ENCODE assay signal across 24 cellular contexts in genomic region chr13:68609671-68610070, GRCh38.
"Had no signal": no experiment of that assay in that cellular context is flagged by ENCODE, and none has a peak within 500 bp of the region (broad histone marks: within the 10 kb centered on the region; RNA-seq: fewer than 3 reads in every experiment).

No MANE protein-coding gene starts in this region.

- H3K36me3 ChIP-seq: left ventricle myocardium inferior, ovary, right atrium auricular region, tibial nerve, uterus had no signal

- ATAC-seq: natural killer cell, sciatic nerve had no signal

- H3K36me3 Mint-ChIP-seq: immature natural killer cell, mesothelial cell of epicardium, naive B cell, natural killer cell, type B pancreatic cell had no signal

- H3K4me1 ChIP-seq: left ventricle myocardium inferior, right atrium auricular region, tibial nerve, uterus had no signal

- H3K4me3 Mint-ChIP-seq: immature natural killer cell; mesothelial cell of epicardium; naive B cell; natural killer cell; nephron progenitor cell; stimulated activated naive CD8-positive, alpha-beta T cell treated with anti-CD3 and anti-CD28 coated beads, Interleukin-15, Interleukin-2, amounts not matched to agents 100 ng/mL and 50 ng/mL, for 24 hours; type B pancreatic cell had no signal

- H3K27ac Mint-ChIP-seq: immature natural killer cell; mesothelial cell of epicardium; naive B cell; natural killer cell; nephron progenitor cell; progenitor cell of endocrine pancreas; stimulated activated naive CD8-positive, alpha-beta T cell treated with anti-CD3 and anti-CD28 coated beads, Interleukin-15, Interleukin-2, amounts not matched to agents 100 ng/mL and 50 ng/mL, for 24 hours; type B pancreatic cell had no signal

- H3K4me3 ChIP-seq: left ventricle myocardium inferior, lung, ovary, right atrium auricular region, skin epidermis, tibial nerve, uterus had no signal

- H3K4me1 Mint-ChIP-seq: immature natural killer cell, mesothelial cell of epicardium, naive B cell, natural killer cell, nephron progenitor cell had no signal

- H3K9me3 ChIP-seq: ovary, right atrium auricular region, tibial nerve, uterus had no signal

- DNase-seq: hypothalamus; immature natural killer cell; islet precursor cell; left ventricle myocardium inferior; mesendoderm; naive B cell; natural killer cell; nephron progenitor cell; ovary; stimulated activated CD4-positive, alpha-beta T cell treated with anti-CD3 and anti-CD28 coated beads, Interleukin-12 subunit alpha, Interleukin-12 subunit beta, amount 100 ng/mL, for 4 hours; stimulated activated CD4-positive, alpha-beta T cell treated with anti-CD3 and anti-CD28 coated beads, Interleukin-15, amount 100 ng/mL, for 24 hours; stimulated activated CD4-positive, alpha-beta T cell treated with anti-CD3 and anti-CD28 coated beads, Interleukin-2, amount 100 ng/mL, for 24 hours; stimulated activated CD4-positive, alpha-beta T cell treated with anti-CD3 and anti-CD28 coated beads, Interleukin-4, amount 100 ng/mL, for 1 hour; stimulated activated naive CD4-positive, alpha-beta T cell; uterus had no signal

- H3K27me3 ChIP-seq: ovary, right atrium auricular region, tibial nerve, uterus had no signal

- H3K27me3 Mint-ChIP-seq: naive B cell; progenitor cell of endocrine pancreas; stimulated activated naive CD8-positive, alpha-beta T cell treated with anti-CD3 and anti-CD28 coated beads, Interleukin-15, Interleukin-2, amounts not matched to agents 100 ng/mL and 50 ng/mL, for 24 hours; type B pancreatic cell had no signal

- H3K27ac ChIP-seq: left ventricle myocardium inferior, ovary, right atrium auricular region, skin epidermis, tibial nerve, uterus had no signal
